1 cellular context compared by ENCODE assay signal in the genomic region with DNA sequence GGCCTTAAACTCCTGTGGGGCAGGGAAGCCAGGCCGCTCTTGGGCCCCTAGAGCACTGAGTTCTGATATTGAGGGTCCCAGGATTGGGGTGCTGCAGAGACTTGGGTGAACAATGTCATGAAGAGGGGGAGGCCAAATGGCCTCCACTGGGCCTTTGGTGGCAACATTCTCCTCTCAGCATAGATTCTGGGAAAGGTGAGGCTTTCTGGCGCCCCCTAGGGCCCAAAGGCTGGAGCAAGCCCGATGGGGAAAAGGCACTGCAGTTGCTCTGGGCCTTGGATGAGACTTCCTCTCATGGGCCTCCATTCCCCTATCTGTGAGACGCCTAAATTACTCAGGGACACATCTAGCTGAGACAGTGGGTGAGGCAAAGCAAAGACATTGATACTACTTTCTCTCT.
TF ChIP-seq lines count a peak whose summit lies in the region.

No MANE protein-coding gene starts in this region.

TF ChIP-seq in GM23338, 12 proteins besides CTCF, POLR2A, EP300 and RAD21 (continued from another document):
- TF ChIP-seq REST (IDR thresholded peaks at IDR 0.05; ENCODE audit: unreplicated experiment) (no peak), ZNF114 (CRISPR knock-in tag; IDR thresholded peaks at IDR 0.05) (no peak), STAT1 (IDR thresholded peaks at IDR 0.05; ENCODE audit: unreplicated experiment) (no peak), EZH2phosphoT487 (IDR thresholded peaks at IDR 0.05; ENCODE audit: unreplicated experiment) (no peak), JUNB (IDR thresholded peaks at IDR 0.05; ENCODE audit: unreplicated experiment) (no peak), EZH2 (IDR thresholded peaks at IDR 0.05; ENCODE audit: low read depth, unreplicated experiment) (no peak)
TF ChIP-seq in GM23338: peak in this region for 0.
